In the genomic region with DNA sequence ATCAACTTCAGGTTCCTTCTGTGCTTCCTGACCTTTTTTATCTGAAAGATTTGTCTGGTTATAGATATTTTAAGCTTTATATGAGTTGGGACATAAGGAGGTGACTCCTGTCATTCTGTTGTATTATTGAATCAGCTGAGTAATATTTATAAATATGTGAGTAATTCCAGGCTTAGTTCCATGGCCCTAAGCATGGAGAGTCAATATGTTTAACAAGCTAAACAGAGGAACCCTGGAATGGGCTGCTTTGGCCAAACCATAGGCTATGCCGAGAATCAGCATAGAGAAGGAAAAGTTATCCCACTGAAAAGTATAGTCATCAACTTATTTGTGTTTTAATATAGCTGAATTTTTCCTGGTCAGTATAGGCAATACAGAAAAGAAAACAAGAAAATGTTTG, we compare ENCODE assay signal across 1 cellular context.
TF ChIP-seq lines count a peak whose summit lies in the region.

No MANE protein-coding gene starts in this region.

TF ChIP-seq in GM23338, 12 proteins besides CTCF, POLR2A, EP300 and RAD21:
- TF ChIP-seq POLR2AphosphoS5 (IDR thresholded peaks at IDR 0.05; ENCODE audit: low read depth) (no peak), CREB1 (CRISPR knock-in tag; IDR thresholded peaks at IDR 0.05; ENCODE audit: low read depth) (no peak), NANOG (IDR thresholded peaks at IDR 0.05; ENCODE audit: borderline replicate concordance) (no peak), STAT1 (IDR thresholded peaks at IDR 0.05; ENCODE audit: unreplicated experiment) (no peak), ZNF331 (CRISPR knock-in tag; IDR thresholded peaks at IDR 0.05; ENCODE audit: low read depth) (no peak), EZH2phosphoT487 (IDR thresholded peaks at IDR 0.05; ENCODE audit: unreplicated experiment) (no peak), ZNF462 (CRISPR knock-in tag; IDR thresholded peaks at IDR 0.05) (no peak), ZNF114 (CRISPR knock-in tag; IDR thresholded peaks at IDR 0.05) (no peak), JUNB (IDR thresholded peaks at IDR 0.05; ENCODE audit: unreplicated experiment) (no peak), EZH2 (IDR thresholded peaks at IDR 0.05; ENCODE audit: low read depth, unreplicated experiment) (no peak), ETS1 (IDR thresholded peaks at IDR 0.05) (no peak)
- TF ChIP-seq, protein P1, sequence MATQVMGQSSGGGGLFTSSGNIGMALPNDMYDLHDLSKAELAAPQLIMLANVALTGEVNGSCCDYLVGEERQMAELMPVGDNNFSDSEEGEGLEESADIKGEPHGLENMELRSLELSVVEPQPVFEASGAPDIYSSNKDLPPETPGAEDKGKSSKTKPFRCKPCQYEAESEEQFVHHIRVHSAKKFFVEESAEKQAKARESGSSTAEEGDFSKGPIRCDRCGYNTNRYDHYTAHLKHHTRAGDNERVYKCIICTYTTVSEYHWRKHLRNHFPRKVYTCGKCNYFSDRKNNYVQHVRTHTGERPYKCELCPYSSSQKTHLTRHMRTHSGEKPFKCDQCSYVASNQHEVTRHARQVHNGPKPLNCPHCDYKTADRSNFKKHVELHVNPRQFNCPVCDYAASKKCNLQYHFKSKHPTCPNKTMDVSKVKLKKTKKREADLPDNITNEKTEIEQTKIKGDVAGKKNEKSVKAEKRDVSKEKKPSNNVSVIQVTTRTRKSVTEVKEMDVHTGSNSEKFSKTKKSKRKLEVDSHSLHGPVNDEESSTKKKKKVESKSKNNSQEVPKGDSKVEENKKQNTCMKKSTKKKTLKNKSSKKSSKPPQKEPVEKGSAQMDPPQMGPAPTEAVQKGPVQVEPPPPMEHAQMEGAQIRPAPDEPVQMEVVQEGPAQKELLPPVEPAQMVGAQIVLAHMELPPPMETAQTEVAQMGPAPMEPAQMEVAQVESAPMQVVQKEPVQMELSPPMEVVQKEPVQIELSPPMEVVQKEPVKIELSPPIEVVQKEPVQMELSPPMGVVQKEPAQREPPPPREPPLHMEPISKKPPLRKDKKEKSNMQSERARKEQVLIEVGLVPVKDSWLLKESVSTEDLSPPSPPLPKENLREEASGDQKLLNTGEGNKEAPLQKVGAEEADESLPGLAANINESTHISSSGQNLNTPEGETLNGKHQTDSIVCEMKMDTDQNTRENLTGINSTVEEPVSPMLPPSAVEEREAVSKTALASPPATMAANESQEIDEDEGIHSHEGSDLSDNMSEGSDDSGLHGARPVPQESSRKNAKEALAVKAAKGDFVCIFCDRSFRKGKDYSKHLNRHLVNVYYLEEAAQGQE (IDR thresholded peaks at IDR 0.05; ENCODE audit: unreplicated experiment) = no peak
